10 cellular contexts compared by ENCODE assay signal in genomic region chr7:100102950-100103840, GRCh38. TPM values are rescaled to one million over a fixed set of nuclear protein-coding genes. Genes with fewer than 3 reads are reported as not detected.
DNase-seq lines count a peak whose midpoint lies in the region; ATAC-seq and TF ChIP-seq lines count a peak whose summit lies in the region.
"Had no signal": no experiment of that assay in that cellular context is flagged by ENCODE, and none has a peak within 500 bp of the region (broad histone marks: within the 10 kb centered on the region; RNA-seq: fewer than 3 reads in every experiment).

No MANE protein-coding gene starts in this region.

- H3K4me1 Mint-ChIP-seq in activated naive CD4-positive, alpha-beta T cell treated with anti-CD3 and anti-CD28 coated beads, Interleukin-2, amount 50 U/mL, for 24 hours, result peaks cover 33% of the 10 kb centered on the region
- H3K4me1 Mint-ChIP-seq in T-helper 17 cell, result peaks cover 34% of the 10 kb centered on the region

- no peak for ATAC-seq in T-helper 17 cell
- ATAC-seq in GM21576 (IDR thresholded peaks at IDR 0.05; ENCODE audit: unreplicated experiment), result no peak
- ATAC-seq: HepG2 had no signal

- no peaks in the 10 kb centered on the region for H3K9me3 ChIP-seq in T-helper 17 cell (ENCODE audit: control insufficient read depth, low read length, poor library complexity, severe bottlenecking)
- H3K9me3 ChIP-seq: SJCRH30 had no signal

- peak overlapping the region; percentile 72 for H3K4me3 ChIP-seq in fibroblast of the aortic adventitia (ENCODE audit: low read depth, low read length)

- H3K27me3 Mint-ChIP-seq in activated naive CD4-positive, alpha-beta T cell treated with anti-CD3 and anti-CD28 coated beads, Interleukin-2, amount 50 U/mL, for 24 hours, result no peaks in the 10 kb centered on the region
- no peaks in the 10 kb centered on the region for H3K27me3 Mint-ChIP-seq in T-helper 17 cell

- H3K4me3 Mint-ChIP-seq in activated naive CD4-positive, alpha-beta T cell treated with anti-CD3 and anti-CD28 coated beads, Interleukin-2, amount 50 U/mL, for 24 hours, result peak overlapping the region; percentile 84
- peak overlapping the region; percentile 81 for H3K4me3 Mint-ChIP-seq in T-helper 17 cell

- TF ChIP-seq CTCF in fibroblast of the aortic adventitia (IDR thresholded peaks at IDR 0.05; ENCODE audit: insufficient read depth, low read length), result no peak

- H3K27ac Mint-ChIP-seq in activated naive CD4-positive, alpha-beta T cell treated with anti-CD3 and anti-CD28 coated beads, Interleukin-2, amount 50 U/mL, for 24 hours, result no peak overlapping the region
- H3K27ac Mint-ChIP-seq in T-helper 17 cell, result peak overlapping the region; percentile 96

- H3K9me3 Mint-ChIP-seq in activated naive CD4-positive, alpha-beta T cell treated with anti-CD3 and anti-CD28 coated beads, Interleukin-2, amount 50 U/mL, for 24 hours, result no peaks in the 10 kb centered on the region

- DNase-seq in activated naive CD4-positive, alpha-beta T cell (lab: John Stamatoyannopoulos, UW), result no peak
- DNase-seq in T-helper 17 cell (no peak), fibroblast of the aortic adventitia (ENCODE audit: low read depth) (peak; percentile 58), stromal cell of bone marrow (ENCODE audit: low read depth) (peak; percentile 55), amniotic stem cell (lab: John Stamatoyannopoulos, UW) (no peak)
- DNase-seq in stimulated activated CD4-positive, alpha-beta T cell treated with anti-CD3 and anti-CD28 coated beads, Interleukin-4, amount 100 ng/mL, for 1 hour, result no peak

- H3K36me3 Mint-ChIP-seq in activated naive CD4-positive, alpha-beta T cell treated with anti-CD3 and anti-CD28 coated beads, Interleukin-2, amount 50 U/mL, for 24 hours, result peaks cover 17% of the 10 kb centered on the region
- no peaks in the 10 kb centered on the region for H3K36me3 Mint-ChIP-seq in T-helper 17 cell (ENCODE audit: low read depth)

RNA-seq across cellular contexts. Expression of gene AP4M1, which starts 1.8 kb away (rescaled TPM):
- 1 to 10 TPM; 8.6 to 9.3 TPM for total RNA-seq in T-helper 17 cell
- 17.6 and 18.2 TPM in 2 replicates for total RNA-seq in fibroblast of the aortic adventitia (ENCODE audit: low replicate concordance)

RNA-seq across cellular contexts. Expression of gene MCM7, which starts 2.0 kb away (rescaled TPM):
- total RNA-seq in T-helper 17 cell (100 to 1,000 TPM; 111 to 119 TPM), fibroblast of the aortic adventitia (ENCODE audit: low replicate concordance) (13.1 and 97.7 TPM in 2 replicates)

RNA-seq across cellular contexts. Expression of gene COPS6, which starts 14.4 kb away (rescaled TPM):
- total RNA-seq in T-helper 17 cell (10 to 100 TPM; 62.5 to 64.7 TPM), fibroblast of the aortic adventitia (ENCODE audit: low replicate concordance) (27.1 and 83.7 TPM in 2 replicates)

RNA-seq across cellular contexts. Expression of gene TAF6, which starts 16.0 kb away (rescaled TPM):
- total RNA-seq in T-helper 17 cell (10 to 100 TPM; 40.7 to 45.3 TPM), fibroblast of the aortic adventitia (ENCODE audit: low replicate concordance) (38.6 and 42.7 TPM in 2 replicates)

RNA-seq across cellular contexts. Expression of gene CNPY4, which starts 16.2 kb away (rescaled TPM):
- total RNA-seq in T-helper 17 cell (10 to 100 TPM; 22.5 to 22.6 TPM), fibroblast of the aortic adventitia (ENCODE audit: low replicate concordance) (25.4 and 54.5 TPM in 2 replicates)

Comparison
In these comparisons a context has a peak if more than half of its experiments do, and no peak if none do; other contexts are left out.
1. DNase-seq: peak in fibroblast of the aortic adventitia (single experiment) and stromal cell of bone marrow (single experiment); none in activated naive CD4-positive, alpha-beta T cell (0 of 4), T-helper 17 cell (0 of 3), amniotic stem cell (single experiment) and stimulated activated CD4-positive, alpha-beta T cell treated with anti-CD3 and anti-CD28 coated beads, Interleukin-4, amount 100 ng/mL, for 1 hour (single experiment).